ENCODE assay signal across 31 cellular contexts in genomic region chr19:17734146-17734545, GRCh38. TPM values are rescaled to one million over a fixed set of nuclear protein-coding genes. Genes with fewer than 3 reads are reported as not detected.
"Had no signal": no experiment of that assay in that cellular context is flagged by ENCODE, and none has a peak within 500 bp of the region (broad histone marks: within the 10 kb centered on the region; RNA-seq: fewer than 3 reads in every experiment).

No MANE protein-coding gene starts in this region.

- H3K27ac Mint-ChIP-seq: activated CD4-positive, alpha-beta memory T cell treated with anti-CD3 and anti-CD28 coated beads, Interleukin-2, amount 10 ng/mL, durations not matched to agents 7 days and 5 days; activated CD8-positive, alpha-beta memory T cell treated with anti-CD3 and anti-CD28 coated beads, Interleukin-2, amount 10 ng/mL, durations not matched to agents 7 days and 5 days; activated naive CD4-positive, alpha-beta T cell treated with anti-CD3 and anti-CD28 coated beads, Interleukin-2, amount 10 ng/mL, durations not matched to agents 7 days and 5 days; activated naive CD8-positive, alpha-beta T cell; activated naive CD8-positive, alpha-beta T cell treated with anti-CD3 and anti-CD28 coated beads, Interleukin-2, amount 50 U/mL, for 24 hours had no signal

- H3K27me3 ChIP-seq: brain microvascular endothelial cell, Peyer's patch had no signal

- H3K4me3 Mint-ChIP-seq: activated CD4-positive, alpha-beta memory T cell treated with anti-CD3 and anti-CD28 coated beads, Interleukin-2, amount 10 ng/mL, durations not matched to agents 7 days and 5 days; activated CD8-positive, alpha-beta memory T cell treated with anti-CD3 and anti-CD28 coated beads, Interleukin-2, amount 10 ng/mL, durations not matched to agents 7 days and 5 days; activated naive CD4-positive, alpha-beta T cell treated with anti-CD3 and anti-CD28 coated beads, Interleukin-2, amount 10 ng/mL, durations not matched to agents 7 days and 5 days; activated naive CD8-positive, alpha-beta T cell; activated naive CD8-positive, alpha-beta T cell treated with anti-CD3 and anti-CD28 coated beads, Interleukin-2, amount 50 U/mL, for 24 hours had no signal

- H3K27ac ChIP-seq: brain microvascular endothelial cell, Peyer's patch, WERI-Rb-1 had no signal

- H3K27me3 Mint-ChIP-seq: activated CD4-positive, alpha-beta memory T cell treated with anti-CD3 and anti-CD28 coated beads, Interleukin-2, amount 10 ng/mL, durations not matched to agents 7 days and 5 days; activated CD8-positive, alpha-beta memory T cell treated with anti-CD3 and anti-CD28 coated beads, Interleukin-2, amount 10 ng/mL, durations not matched to agents 7 days and 5 days; activated naive CD4-positive, alpha-beta T cell treated with anti-CD3 and anti-CD28 coated beads, Interleukin-2, amount 10 ng/mL, durations not matched to agents 7 days and 5 days; activated naive CD8-positive, alpha-beta T cell; activated naive CD8-positive, alpha-beta T cell treated with anti-CD3 and anti-CD28 coated beads, Interleukin-2, amount 50 U/mL, for 24 hours had no signal

- H3K9me3 Mint-ChIP-seq: activated CD4-positive, alpha-beta memory T cell treated with anti-CD3 and anti-CD28 coated beads, Interleukin-2, amount 10 ng/mL, durations not matched to agents 7 days and 5 days; activated naive CD4-positive, alpha-beta T cell treated with anti-CD3 and anti-CD28 coated beads, Interleukin-2, amount 10 ng/mL, durations not matched to agents 7 days and 5 days; activated naive CD8-positive, alpha-beta T cell treated with anti-CD3 and anti-CD28 coated beads, Interleukin-2, amount 50 U/mL, for 24 hours had no signal

- H3K4me3 ChIP-seq: Peyer's patch had no signal

- H3K9me3 ChIP-seq: Peyer's patch had no signal

- DNase-seq: activated CD4-positive, alpha-beta memory T cell treated with anti-CD3 and anti-CD28 coated beads, Interleukin-2, amount 10 ng/mL, durations not matched to agents 7 days and 5 days; activated CD4-positive, alpha-beta T cell treated with anti-CD3 and anti-CD28 coated beads for 1 hour; activated CD4-positive, alpha-beta T cell treated with anti-CD3 and anti-CD28 coated beads for 48 hours; activated CD4-positive, CD25-positive, alpha-beta regulatory T cell; activated CD8-positive, alpha-beta memory T cell treated with anti-CD3 and anti-CD28 coated beads for 24 hours; activated CD8-positive, alpha-beta memory T cell treated with anti-CD3 and anti-CD28 coated beads, Interleukin-2, amount 10 ng/mL, durations not matched to agents 7 days and 5 days; activated CD8-positive, alpha-beta memory T cell treated with anti-CD3 and anti-CD28 coated beads, Interleukin-2, amount 50 U/mL, for 48 hours; activated effector memory CD4-positive, alpha-beta T cell treated with Interleukin-2 at 50 U/mL for 16 hours; activated naive CD4-positive, alpha-beta T cell treated with anti-CD3 and anti-CD28 coated beads, Interleukin-2, amount 10 ng/mL, durations not matched to agents 7 days and 5 days; activated naive CD8-positive, alpha-beta T cell treated with anti-CD3 and anti-CD28 coated beads, Interleukin-2, amount 50 U/mL, for 24 hours; activated T-cell treated with anti-CD3 and anti-CD28 coated beads, Interleukin-2, amount 50 U/mL, for 48 hours; anterior cingulate cortex; brain microvascular endothelial cell; central memory CD4-positive, alpha-beta T cell; Karpas-422; KBM-7; NCI-H1105; NCI-H1417 treated with DMSO at 0.1 percent for 48 hours; NCI-H187 treated with DMSO at 0.1 percent for 48 hours; NCI-H2081; NCI-H510A; NCI-H526; NCI-H748 treated with DMSO at 0.1 percent for 48 hours; NK-92 treated with Interleukin-12 subunit alpha and Interleukin-12 subunit beta, amount 100 ng/mL, for 24 hours; PC-3; Peyer's patch; RPMI8226; SIG-M5; T1000; WERI-Rb-1 had no signal

RNA-seq across cellular contexts. Expression of gene UNC13A, which starts 46.0 kb away (rescaled TPM):
- total RNA-seq: PC-3 had no signal
